ENCODE assay signal across 8 cellular contexts in genomic region chr1:110211503-110212164, GRCh38. TPM values are rescaled to one million over a fixed set of nuclear protein-coding genes. Genes with fewer than 3 reads are reported as not detected.
A peak's percentile ranks its signal among the peaks of the same experiment; 100 is the strongest.
DNase-seq lines count a peak whose midpoint lies in the region; ATAC-seq lines count a peak whose summit lies in the region.

No MANE protein-coding gene starts in this region.

- H3K4me1 ChIP-seq in SJCRH30, result no peaks in the 10 kb centered on the region

- H3K9me3 ChIP-seq in iPS-18c (ENCODE audit: control insufficient read depth, insufficient read depth, low read length), result peaks cover 2% of the 10 kb centered on the region
- no peaks in the 10 kb centered on the region for H3K9me3 ChIP-seq in SJCRH30 (replicated peaks)

- H3K27ac Mint-ChIP-seq in stimulated activated effector memory CD8-positive, alpha-beta T cell treated with anti-CD3 and anti-CD28 coated beads, Interleukin-12 subunit alpha, Interleukin-12 subunit beta, amount 100 ng/mL, for 72 hours, result peak overlapping the region; percentile 78

- H3K27me3 ChIP-seq in SJCRH30, result peaks cover 19% of the 10 kb centered on the region

- no peak for ATAC-seq in activated CD4-positive, CD25-positive, alpha-beta regulatory T cell treated with anti-CD3 and anti-CD28 coated beads, Interleukin-2, amount 50 U/mL, for 24 hours
- peak; percentile 0 for ATAC-seq in stimulated activated effector memory CD8-positive, alpha-beta T cell treated with anti-CD3 and anti-CD28 coated beads, Interleukin-12 subunit alpha, Interleukin-12 subunit beta, amount 100 ng/mL, for 72 hours

- H3K36me3 Mint-ChIP-seq in stimulated activated effector memory CD8-positive, alpha-beta T cell treated with anti-CD3 and anti-CD28 coated beads, Interleukin-12 subunit alpha, Interleukin-12 subunit beta, amount 100 ng/mL, for 72 hours, result peaks cover 12% of the 10 kb centered on the region

- H3K36me3 ChIP-seq in SJCRH30, result no peaks in the 10 kb centered on the region

- H3K27ac ChIP-seq in SJCRH30, result no peak overlapping the region

- peaks cover 79% of the 10 kb centered on the region for H3K4me1 Mint-ChIP-seq in stimulated activated effector memory CD8-positive, alpha-beta T cell treated with anti-CD3 and anti-CD28 coated beads, Interleukin-12 subunit alpha, Interleukin-12 subunit beta, amount 100 ng/mL, for 72 hours

- H3K4me3 Mint-ChIP-seq in stimulated activated effector memory CD8-positive, alpha-beta T cell treated with anti-CD3 and anti-CD28 coated beads, Interleukin-12 subunit alpha, Interleukin-12 subunit beta, amount 100 ng/mL, for 72 hours, result peak overlapping the region; percentile 88

- H3K9me3 Mint-ChIP-seq in stimulated activated effector memory CD8-positive, alpha-beta T cell treated with anti-CD3 and anti-CD28 coated beads, Interleukin-12 subunit alpha, Interleukin-12 subunit beta, amount 100 ng/mL, for 72 hours, result no peaks in the 10 kb centered on the region

- H3K4me3 ChIP-seq in iPS-18c (ENCODE audit: insufficient read depth, low read depth, low read length), result peak overlapping the region; percentile 71
- no peak overlapping the region for H3K4me3 ChIP-seq in SJCRH30

- peak; percentile 9 for DNase-seq in activated CD4-positive, CD25-positive, alpha-beta regulatory T cell treated with anti-CD3 and anti-CD28 coated beads, Interleukin-2, amount 50 U/mL, for 16 hours (ENCODE audit: low read depth, low spot score)
- DNase-seq in activated T-helper 1 cell treated with Interleukin-2 at 50 U/mL for 16 hours (ENCODE audit: low read depth) (peak; percentile 13), SJCRH30 (no peak), mucosa of gallbladder (ENCODE audit: low spot score) (no peak), DMS79 (lab: John Stamatoyannopoulos, UW) (no peak)
- no peak for DNase-seq in stimulated activated effector memory CD8-positive, alpha-beta T cell treated with anti-CD3 and anti-CD28 coated beads, Interleukin-12 subunit alpha, Interleukin-12 subunit beta, amount 100 ng/mL, for 72 hours (ENCODE audit: low spot score in 2 of 2)

RNA-seq across cellular contexts. Expression of gene KCNC4, which starts 1.5 kb away (rescaled TPM):
- total RNA-seq in SJCRH30 (2014; rRNA removed; shearing (Covaris generic)), result 0.61 and 0.99 TPM in 2 replicates
- total RNA-seq in mucosa of gallbladder, result 25.5 TPM

Comparison
In these comparisons a context has a peak if more than half of its experiments do, and no peak if none do; other contexts are left out.
1. DNase-seq: peak in activated CD4-positive, CD25-positive, alpha-beta regulatory T cell treated with anti-CD3 and anti-CD28 coated beads, Interleukin-2, amount 50 U/mL, for 16 hours (single experiment) and activated T-helper 1 cell treated with Interleukin-2 at 50 U/mL for 16 hours (single experiment); none in stimulated activated effector memory CD8-positive, alpha-beta T cell treated with anti-CD3 and anti-CD28 coated beads, Interleukin-12 subunit alpha, Interleukin-12 subunit beta, amount 100 ng/mL, for 72 hours (0 of 2), SJCRH30 (0 of 2), mucosa of gallbladder (single experiment) and DMS79 (single experiment).
2. RNA of gene KCNC4, which starts 1.5 kb away (total RNA-seq): 25.5 TPM in mucosa of gallbladder (single experiment); 0.61 to 0.99 TPM in SJCRH30; every median in the first group is over 10 times any median in the second.